ENCODE assay signal across 8 cellular contexts in genomic region chr19:1265611-1266115, GRCh38. TPM values are rescaled to one million over a fixed set of nuclear protein-coding genes. Genes with fewer than 3 reads are reported as not detected.
DNase-seq lines count a peak whose midpoint lies in the region; ATAC-seq and TF ChIP-seq lines count a peak whose summit lies in the region.

No MANE protein-coding gene starts in this region.

- no peaks in the 10 kb centered on the region for H3K9me2 ChIP-seq in HCT116 (ENCODE audit: insufficient read depth)

- H3K79me2 ChIP-seq in HCT116 (ENCODE audit: insufficient read depth, low read length), result peaks cover 18% of the 10 kb centered on the region

- RAD21 ChIA-PET in HCT116 (lab: Charles Lee; ENCODE audit: low non-redundant PET in 1 of 2, low total read pairs in 2 of 2, uncharacterized antibody in 2 of 2, unreplicated experiment in 2 of 2), result interaction anchor here (0.9 to 2.1 kb wide), 4 partner anchors 12 to 24 kb away, joined by 5 to 51 read pairs (median 28); partner anchors contain the start of gene ATP5F1D (in 1 of the 2)

- H3K27me3 Mint-ChIP-seq in activated CD8-positive, alpha-beta T cell treated with anti-CD3 and anti-CD28 coated beads, Interleukin-2, amount 10 ng/mL, durations not matched to agents 7 days and 5 days (ENCODE audit: low read depth), result peaks cover 2% of the 10 kb centered on the region
- peaks cover 27% of the 10 kb centered on the region for H3K27me3 Mint-ChIP-seq in neural crest cell (ENCODE audit: low read depth)

- TF ChIP-seq EP300 in esophagus muscularis mucosa (IDR thresholded peaks at IDR 0.05), result no peak

- no peaks in the 10 kb centered on the region for H3K9me3 Mint-ChIP-seq in activated CD8-positive, alpha-beta T cell treated with anti-CD3 and anti-CD28 coated beads, Interleukin-2, amount 10 ng/mL, durations not matched to agents 7 days and 5 days (ENCODE audit: insufficient read depth)
- no peaks in the 10 kb centered on the region for H3K9me3 Mint-ChIP-seq in neural crest cell

- peaks cover 25% of the 10 kb centered on the region for H3K36me3 Mint-ChIP-seq in activated CD8-positive, alpha-beta T cell treated with anti-CD3 and anti-CD28 coated beads, Interleukin-2, amount 10 ng/mL, durations not matched to agents 7 days and 5 days (ENCODE audit: low read depth)
- H3K36me3 Mint-ChIP-seq in neural crest cell (ENCODE audit: low read depth), result peaks cover 4% of the 10 kb centered on the region

- peak overlapping the region; percentile 69 for H3K4me3 Mint-ChIP-seq in activated CD8-positive, alpha-beta T cell treated with anti-CD3 and anti-CD28 coated beads, Interleukin-2, amount 10 ng/mL, durations not matched to agents 7 days and 5 days
- peak overlapping the region; percentile 86 for H3K4me3 Mint-ChIP-seq in neural crest cell

- H3K36me3 ChIP-seq in HCT116 (ENCODE audit: control insufficient read depth in 1 of 2, insufficient read depth in 2 of 2, low read length in 2 of 2), result no peaks in the 10 kb centered on the region
- H3K36me3 ChIP-seq in esophagus muscularis mucosa, result peaks cover 0 to 3% (median under 1%) of the 10 kb centered on the region in 4 donors

- peaks cover 65% of the 10 kb centered on the region for H3K4me1 Mint-ChIP-seq in activated CD8-positive, alpha-beta T cell treated with anti-CD3 and anti-CD28 coated beads, Interleukin-2, amount 10 ng/mL, durations not matched to agents 7 days and 5 days (ENCODE audit: low read depth)
- peaks cover 68% of the 10 kb centered on the region for H3K4me1 Mint-ChIP-seq in neural crest cell

- peaks cover 48 to 90% of the 10 kb centered on the region in 2 experiments for H3K4me1 ChIP-seq in HCT116 (ENCODE audit: control insufficient read depth in 1 of 2, insufficient read depth in 2 of 2, low read length in 2 of 2)
- peaks cover 69 to 83% (median 76%) of the 10 kb centered on the region in 4 donors for H3K4me1 ChIP-seq in esophagus muscularis mucosa

- POLR2A ChIA-PET in HCT116 (lab: Charles Lee), result interaction anchor here (0.7 to 3.0 kb wide), 9 partner anchors 9 to 178 kb away, joined by 3 to 58 read pairs (median 9); partner anchors contain the start of genes ATP5F1D and FAM174C
- POLR2A ChIA-PET in activated CD8-positive, alpha-beta T cell treated with anti-CD3 and anti-CD28 coated beads, Interleukin-2, amount 10 ng/mL, durations not matched to agents 7 days and 5 days (lab: Charles Lee), result interaction anchor here (3.0 to 4.4 kb wide), 2 partner anchors 13 to 22 kb away, joined by 10 to 218 read pairs; partner anchors contain the start of gene ATP5F1D

- no peak for TF ChIP-seq CTCF in HCT116 (IDR thresholded peaks at IDR 0.05 in 2 of 3, conservative IDR thresholded peaks at IDR 0.05 in 1 of 3; ENCODE audit: borderline replicate concordance in 1 of 3, insufficient read depth in 1 of 3, low read depth in 2 of 3, low read length in 2 of 3)
- TF ChIP-seq CTCF in esophagus muscularis mucosa (IDR thresholded peaks at IDR 0.05), result no peak
- TF ChIP-seq CTCF in neural crest cell (conservative IDR thresholded peaks at IDR 0.05), result no peak

- H3K4me3 ChIP-seq in HCT116 (replicated peaks in 1 of 2; ENCODE audit: low read depth in 1 of 2, low read length in 2 of 2), result peak overlapping the region; percentile 43 to 59
- peak overlapping the region; percentile 55 to 65 (median 60) for H3K4me3 ChIP-seq in esophagus muscularis mucosa

- no peaks in the 10 kb centered on the region for H4K20me1 ChIP-seq in HCT116 (ENCODE audit: insufficient read depth)

- H3K27ac Mint-ChIP-seq in activated CD8-positive, alpha-beta T cell treated with anti-CD3 and anti-CD28 coated beads, Interleukin-2, amount 10 ng/mL, durations not matched to agents 7 days and 5 days, result peak overlapping the region; percentile 82
- no peak overlapping the region for H3K27ac Mint-ChIP-seq in neural crest cell (ENCODE audit: unreplicated experiment)

- DNase-seq in ACHN (peak; percentile 62), HCT116 (ENCODE audit: low read depth, low spot score) (no peak), esophagus muscularis mucosa (ENCODE audit: extremely low spot score) (no peak), neural crest cell (ENCODE audit: low read depth, low spot score) (no peak), NCI-H2227 (lab: John Stamatoyannopoulos, UW; ENCODE audit: unreplicated experiment) (no peak), SHP77 treated with DMSO at 0.1 percent for 48 hours (lab: John Stamatoyannopoulos, UW) (no peak)
- peak; percentile 76 for DNase-seq in activated CD8-positive, alpha-beta T cell treated with anti-CD3 and anti-CD28 coated beads, Interleukin-2, amount 10 ng/mL, durations not matched to agents 7 days and 5 days
- no peak for DNase-seq in central memory CD4-positive, alpha-beta T cell

- H2AFZ ChIP-seq in HCT116 (ENCODE audit: low read depth, low read length, poor library complexity, severe bottlenecking), result no peak overlapping the region

- TF ChIP-seq POLR2A in HCT116 (IDR thresholded peaks at IDR 0.05; ENCODE audit: borderline replicate concordance, extremely low read depth, insufficient read depth, insufficient read length) (peak; percentile 11), esophagus muscularis mucosa (IDR thresholded peaks at IDR 0.05; ENCODE audit: low read depth) (no peak)

- CTCF ChIA-PET in HCT116 (lab: Charles Lee), result interaction anchor here (0.9 to 6.5 kb wide), 8 partner anchors 8 to 225 kb away, joined by 3 to 325 read pairs (median 8); partner anchors contain the start of genes ATP5F1D, FAM174C and REEP6
- CTCF ChIA-PET in activated CD8-positive, alpha-beta T cell treated with anti-CD3 and anti-CD28 coated beads, Interleukin-2, amount 10 ng/mL, durations not matched to agents 7 days and 5 days (lab: Charles Lee), result interaction anchor here (1.0 to 5.2 kb wide), 6 partner anchors 13 to 611 kb away, joined by 3 to 606 read pairs (median 6); partner anchors contain the start of gene ATP5F1D

- intact Hi-C loops in HCT116 (cut with micrococcal nuclease) (loop anchor here (1.0 kb wide), 2 partner anchors 16 to 21 kb away; no protein-coding TSS in a partner anchor), esophagus muscularis mucosa (cut with DNase I) (no loop called here)

- 9% methylated on average over 10 of the region's 28 CpGs for WGBS in esophagus muscularis mucosa

- H3K4me2 ChIP-seq in HCT116 (ENCODE audit: low read length), result peak overlapping the region; percentile 97

- no peak for TF ChIP-seq RAD21 in HCT116 (IDR thresholded peaks at IDR 0.05; ENCODE audit: low read depth)

- BruUV-seq in HCT116 (replicated peaks; lab: Mats Ljungman, UMichigan), result no TSS peak

- H3K9me3 ChIP-seq in HCT116 (ENCODE audit: control insufficient read depth in 1 of 2, insufficient read depth in 1 of 2, low read depth in 1 of 2, low read length in 2 of 2) (no peaks in the 10 kb centered on the region), esophagus muscularis mucosa (no peaks in the 10 kb centered on the region)

- peak overlapping the region; percentile 99 for H3K27ac ChIP-seq in HCT116 (ENCODE audit: low read depth, low read length)
- H3K27ac ChIP-seq in esophagus muscularis mucosa (replicated peaks in 1 of 4), result peak overlapping the region; percentile 99 to 100 (median 100)

- H3K27me3 ChIP-seq in HCT116 (ENCODE audit: insufficient read depth, low read length) (no peaks in the 10 kb centered on the region), esophagus muscularis mucosa (peaks cover 0 to 3% (median 0%) of the 10 kb centered on the region in 4 donors)

- peak overlapping the region; percentile 98 for H3K9ac ChIP-seq in HCT116 (ENCODE audit: low read length)

- peak; percentile 4 for ATAC-seq in HCT116
- ATAC-seq in activated CD8-positive, alpha-beta T cell treated with anti-CD3 and anti-CD28 coated beads, Interleukin-2, amount 10 ng/mL, durations not matched to agents 7 days and 5 days, result no peak

- in situ Hi-C loops in ACHN (cut with HindIII; ENCODE audit: low pct_ligation_motif_present, low pct_unique_long_range_greater_than_20kb, low sequenced_read_pairs), result no loop called here

TF ChIP-seq in HCT116, 20 proteins besides CTCF, POLR2A, EP300 and RAD21 (continues in another document):
- TF ChIP-seq ELF1 (IDR thresholded peaks at IDR 0.05; ENCODE audit: borderline replicate concordance, low read depth), result no peak
- no peak for TF ChIP-seq SIN3A (IDR thresholded peaks at IDR 0.05; ENCODE audit: low read depth)
- no peak for TF ChIP-seq CEBPB (IDR thresholded peaks at IDR 0.05; ENCODE audit: low read depth)
- TF ChIP-seq MAX (IDR thresholded peaks at IDR 0.05), result no peak
- TF ChIP-seq YY1 (IDR thresholded peaks at IDR 0.05; ENCODE audit: extremely low read depth, insufficient replicate concordance, low read depth, low read length), result no peak
- no peak for TF ChIP-seq EZH2phosphoT487 (IDR thresholded peaks at IDR 0.05; ENCODE audit: borderline replicate concordance)

RNA-seq across cellular contexts. Expression of gene CIRBP, which starts 3.5 kb away (rescaled TPM):
- total RNA-seq in HCT116 (2021; ENCODE audit: unreplicated experiment) (276 TPM), esophagus muscularis mucosa (100 to 1,000 TPM; 236 to 601 (median 429) TPM), neural crest cell (414 and 421 TPM in 2 replicates)
- polyA plus RNA-seq in HCT116 (2012), result 398 and 405 TPM in 2 replicates
- 100 to 1,000 TPM; 172 to 195 TPM for total RNA-seq in activated CD8-positive, alpha-beta T cell treated with anti-CD3 and anti-CD28 coated beads, Interleukin-2, amount 10 ng/mL, durations not matched to agents 7 days and 5 days

RNA-seq across cellular contexts. Expression of gene FAM174C, which starts 9.7 kb away (rescaled TPM):
- total RNA-seq in HCT116 (2021; ENCODE audit: unreplicated experiment) (77.1 TPM), esophagus muscularis mucosa (10 to 100 TPM; 24.9 to 58.9 (median 43.6) TPM), neural crest cell (33.3 and 36.6 TPM in 2 replicates)
- 87.0 and 88.0 TPM in 2 replicates for polyA plus RNA-seq in HCT116 (2012)
- total RNA-seq in activated CD8-positive, alpha-beta T cell treated with anti-CD3 and anti-CD28 coated beads, Interleukin-2, amount 10 ng/mL, durations not matched to agents 7 days and 5 days, result 10 to 100 TPM; 57.1 TPM

RNA-seq across cellular contexts. Expression of gene MIDN, which starts 17.3 kb away (rescaled TPM):
- 146 TPM for total RNA-seq in HCT116 (2021; ENCODE audit: unreplicated experiment)
- polyA plus RNA-seq in HCT116 (2012), result 63.2 and 79.4 TPM in 2 replicates
- 10 to 100 TPM; 88.4 to 94.3 TPM for total RNA-seq in activated CD8-positive, alpha-beta T cell treated with anti-CD3 and anti-CD28 coated beads, Interleukin-2, amount 10 ng/mL, durations not matched to agents 7 days and 5 days
- total RNA-seq in esophagus muscularis mucosa, result 10 to 100 TPM; 20.3 to 72.2 (median 31.8) TPM
- total RNA-seq in neural crest cell, result 177 and 187 TPM in 2 replicates

RNA-seq across cellular contexts. Expression of gene EFNA2, which starts 20.0 kb away (rescaled TPM):
- total RNA-seq in HCT116 (2021; ENCODE audit: unreplicated experiment) (12.2 TPM), esophagus muscularis mucosa (not detected), neural crest cell (28.0 and 31.0 TPM in 2 replicates)
- 7.9 and 9.0 TPM in 2 replicates for polyA plus RNA-seq in HCT116 (2012)
- not detected for total RNA-seq in activated CD8-positive, alpha-beta T cell treated with anti-CD3 and anti-CD28 coated beads, Interleukin-2, amount 10 ng/mL, durations not matched to agents 7 days and 5 days

RNA-seq across cellular contexts. Expression of gene ATP5F1D, which starts 24.1 kb away (rescaled TPM):
- total RNA-seq in HCT116 (2021; ENCODE audit: unreplicated experiment), result 428 TPM
- polyA plus RNA-seq in HCT116 (2012), result 468 and 508 TPM in 2 replicates
- total RNA-seq in activated CD8-positive, alpha-beta T cell treated with anti-CD3 and anti-CD28 coated beads, Interleukin-2, amount 10 ng/mL, durations not matched to agents 7 days and 5 days, result 100 to 1,000 TPM; 209 to 222 TPM
- total RNA-seq in esophagus muscularis mucosa, result 100 to 1,000 TPM in 2 of 4 donors, 10 to 100 TPM in 2; 77.5 to 140 (median 109) TPM
- 140 and 141 TPM in 2 replicates for total RNA-seq in neural crest cell

Comparison
In these comparisons a context has a peak if more than half of its experiments do, and no peak if none do; other contexts are left out.
1. DNase-seq: peak in ACHN (single experiment) and activated CD8-positive, alpha-beta T cell treated with anti-CD3 and anti-CD28 coated beads, Interleukin-2, amount 10 ng/mL, durations not matched to agents 7 days and 5 days (single experiment); none in HCT116 (single experiment), esophagus muscularis mucosa (single experiment), neural crest cell (single experiment), central memory CD4-positive, alpha-beta T cell (single experiment), NCI-H2227 (single experiment) and SHP77 treated with DMSO at 0.1 percent for 48 hours (single experiment).